13 cellular contexts compared by ENCODE assay signal in genomic region chr16:88549671-88550643, GRCh38. TPM values are rescaled to one million over a fixed set of nuclear protein-coding genes. Genes with fewer than 3 reads are reported as not detected.
DNase-seq lines count a peak whose midpoint lies in the region; ATAC-seq and TF ChIP-seq lines count a peak whose summit lies in the region.
"Had no signal": no experiment of that assay in that cellular context is flagged by ENCODE, and none has a peak within 500 bp of the region (broad histone marks: within the 10 kb centered on the region; RNA-seq: fewer than 3 reads in every experiment).

No MANE protein-coding gene starts in this region.

- no peak overlapping the region for H3K4me3 Mint-ChIP-seq in activated T-helper 1 cell treated with anti-CD3 and anti-CD28 coated beads, Interleukin-12 subunit alpha, Interleukin-12 subunit beta, Interleukin-2, Interleukin-4 antibody, amounts not matched to agents 30 ng/mL and 10 ng/mL and 1 ng/mL, durations not matched to agents 14 hours and 24 hours and 36 hours
- H3K4me3 Mint-ChIP-seq in endodermal cell = no peak overlapping the region
- H3K4me3 Mint-ChIP-seq in stimulated activated memory B cell treated with anti-CD40 and anti-IgM and Interleukin-4, amounts not matched to agents 10 μg/mL and 1 μg/mL and 100 μg/mL, for 72 hours = no peak overlapping the region

- peak; percentile 58 for ATAC-seq in stimulated activated memory B cell treated with anti-CD40 and anti-IgM and Interleukin-4, amounts not matched to agents 10 μg/mL and 1 μg/mL and 100 μg/mL, for 72 hours
- no peak for ATAC-seq in HG03457 (IDR thresholded peaks at IDR 0.05; ENCODE audit: unreplicated experiment)

- H3K27ac Mint-ChIP-seq in activated T-helper 1 cell treated with anti-CD3 and anti-CD28 coated beads, Interleukin-12 subunit alpha, Interleukin-12 subunit beta, Interleukin-2, Interleukin-4 antibody, amounts not matched to agents 30 ng/mL and 10 ng/mL and 1 ng/mL, durations not matched to agents 14 hours and 24 hours and 36 hours = no peak overlapping the region
- no peak overlapping the region for H3K27ac Mint-ChIP-seq in endodermal cell
- H3K27ac Mint-ChIP-seq in stimulated activated memory B cell treated with anti-CD40 and anti-IgM and Interleukin-4, amounts not matched to agents 10 μg/mL and 1 μg/mL and 100 μg/mL, for 72 hours = no peak overlapping the region

- no peaks in the 10 kb centered on the region for H3K9me3 Mint-ChIP-seq in activated T-helper 1 cell treated with anti-CD3 and anti-CD28 coated beads, Interleukin-12 subunit alpha, Interleukin-12 subunit beta, Interleukin-2, Interleukin-4 antibody, amounts not matched to agents 30 ng/mL and 10 ng/mL and 1 ng/mL, durations not matched to agents 14 hours and 24 hours and 36 hours
- peaks cover 1% of the 10 kb centered on the region for H3K9me3 Mint-ChIP-seq in endodermal cell
- no peaks in the 10 kb centered on the region for H3K9me3 Mint-ChIP-seq in stimulated activated memory B cell treated with anti-CD40 and anti-IgM and Interleukin-4, amounts not matched to agents 10 μg/mL and 1 μg/mL and 100 μg/mL, for 72 hours

- H3K79me2 ChIP-seq in OCI-LY3 (ENCODE audit: low read length) = no peaks in the 10 kb centered on the region

- intact Hi-C loops in activated T-helper 1 cell treated with anti-CD3 and anti-CD28 coated beads, Interleukin-12 subunit alpha, Interleukin-12 subunit beta, Interleukin-2, Interleukin-4 antibody, amounts not matched to agents 30 ng/mL and 10 ng/mL and 1 ng/mL, durations not matched to agents 14 hours and 24 hours and 36 hours (cut with micrococcal nuclease) = no loop called here

- TF ChIP-seq CTCF in OCI-LY3 (IDR thresholded peaks at IDR 0.05; ENCODE audit: low read depth, low read length) = 0 out of 2 replicates have a peak, but pooled peaks have one; percentile 10
- TF ChIP-seq CTCF in endodermal cell (conservative IDR thresholded peaks at IDR 0.05) = no peak

- no peaks in the 10 kb centered on the region for H3K36me3 Mint-ChIP-seq in activated T-helper 1 cell treated with anti-CD3 and anti-CD28 coated beads, Interleukin-12 subunit alpha, Interleukin-12 subunit beta, Interleukin-2, Interleukin-4 antibody, amounts not matched to agents 30 ng/mL and 10 ng/mL and 1 ng/mL, durations not matched to agents 14 hours and 24 hours and 36 hours (ENCODE audit: low read depth)
- H3K36me3 Mint-ChIP-seq in endodermal cell (ENCODE audit: low read depth) = no peaks in the 10 kb centered on the region
- no peaks in the 10 kb centered on the region for H3K36me3 Mint-ChIP-seq in stimulated activated memory B cell treated with anti-CD40 and anti-IgM and Interleukin-4, amounts not matched to agents 10 μg/mL and 1 μg/mL and 100 μg/mL, for 72 hours

- H3K4me1 ChIP-seq in OCI-LY3 (ENCODE audit: low read length) (no peaks in the 10 kb centered on the region), endodermal cell (ENCODE audit: control insufficient read depth, insufficient read depth, low read length) (peaks cover 8% of the 10 kb centered on the region)

- H3K27ac ChIP-seq in OCI-LY3 (ENCODE audit: low read length) (no peak overlapping the region), endodermal cell (ENCODE audit: low read depth, low read length) (no peak overlapping the region)
- H3K27ac ChIP-seq: upper lobe of left lung had no signal

- H3K9me3 ChIP-seq in OCI-LY3 (ENCODE audit: insufficient read depth, low read length) (no peaks in the 10 kb centered on the region), endodermal cell (ENCODE audit: control insufficient read depth, low read length) (no peaks in the 10 kb centered on the region)
- H3K9me3 ChIP-seq: upper lobe of left lung had no signal

- DNase-seq in activated T-helper 1 cell treated with Interleukin-2 at 50 U/mL for 16 hours (ENCODE audit: low read depth) = peak; percentile 17
- DNase-seq in activated T-helper 1 cell treated with anti-CD3 and anti-CD28 coated beads, Interleukin-12 subunit alpha, Interleukin-12 subunit beta, Interleukin-2, Interleukin-4 antibody, amounts not matched to agents 30 ng/mL and 10 ng/mL and 1 ng/mL, durations not matched to agents 14 hours and 24 hours and 36 hours (ENCODE audit: low spot score) = no peak
- DNase-seq in endodermal cell = peak; percentile 39
- no peak for DNase-seq in central memory CD4-positive, alpha-beta T cell
- DNase-seq in stimulated activated CD8-positive, alpha-beta memory T cell treated with anti-CD3 and anti-CD28 coated beads, Interleukin-4, amount 100 ng/mL, for 48 hours = no peak
- DNase-seq: effector memory CD4-positive, alpha-beta T cell; head of caudate nucleus; IMR-90; mesendoderm; upper lobe of left lung had no signal

- H3K4me2 ChIP-seq in OCI-LY3 (ENCODE audit: low read length) = no peak overlapping the region

- H3K27me3 ChIP-seq in OCI-LY3 (ENCODE audit: low read depth, low read length) (0 out of 2 replicates have a peak, but pooled peaks cover 8% of the 10 kb centered on the region), endodermal cell (ENCODE audit: control insufficient read depth, insufficient read depth, low read length, poor library complexity, severe bottlenecking) (peaks cover 34% of the 10 kb centered on the region)

- no peak overlapping the region for H2AFZ ChIP-seq in OCI-LY3 (ENCODE audit: low read depth, low read length)

- H3K36me3 ChIP-seq in OCI-LY3 (replicated peaks; ENCODE audit: low read depth, low read length) (no peaks in the 10 kb centered on the region), endodermal cell (ENCODE audit: control insufficient read depth, insufficient read depth, low read length) (no peaks in the 10 kb centered on the region)
- H3K36me3 ChIP-seq: upper lobe of left lung had no signal

- H4K20me1 ChIP-seq in OCI-LY3 (ENCODE audit: insufficient read depth, low read length) = no peaks in the 10 kb centered on the region

- H3K9ac ChIP-seq in OCI-LY3 (ENCODE audit: low read length) (no peak overlapping the region), endodermal cell (ENCODE audit: extremely low read depth, low read length, poor library complexity, severe bottlenecking) (no peak overlapping the region)

- no peak overlapping the region for H3K4me3 ChIP-seq in OCI-LY3 (ENCODE audit: low read length)
- H3K4me3 ChIP-seq in endodermal cell (ENCODE audit: low read length) = no peak overlapping the region
- H3K4me3 ChIP-seq: upper lobe of left lung had no signal

- WGBS in endodermal cell (ENCODE audit: insufficient coverage in 1 of 2, insufficient read length in 1 of 2), 2 experiments = 84 to 85% methylated on average over 21 to 27 of the region's 27 CpGs

- peaks cover 20% of the 10 kb centered on the region for H3K27me3 Mint-ChIP-seq in activated T-helper 1 cell treated with anti-CD3 and anti-CD28 coated beads, Interleukin-12 subunit alpha, Interleukin-12 subunit beta, Interleukin-2, Interleukin-4 antibody, amounts not matched to agents 30 ng/mL and 10 ng/mL and 1 ng/mL, durations not matched to agents 14 hours and 24 hours and 36 hours (ENCODE audit: insufficient read depth)
- peaks cover 31% of the 10 kb centered on the region for H3K27me3 Mint-ChIP-seq in endodermal cell (ENCODE audit: insufficient read depth)
- H3K27me3 Mint-ChIP-seq in stimulated activated memory B cell treated with anti-CD40 and anti-IgM and Interleukin-4, amounts not matched to agents 10 μg/mL and 1 μg/mL and 100 μg/mL, for 72 hours = peaks cover 26% of the 10 kb centered on the region

- no peaks in the 10 kb centered on the region for H3K4me1 Mint-ChIP-seq in activated T-helper 1 cell treated with anti-CD3 and anti-CD28 coated beads, Interleukin-12 subunit alpha, Interleukin-12 subunit beta, Interleukin-2, Interleukin-4 antibody, amounts not matched to agents 30 ng/mL and 10 ng/mL and 1 ng/mL, durations not matched to agents 14 hours and 24 hours and 36 hours (ENCODE audit: low read depth)
- H3K4me1 Mint-ChIP-seq in endodermal cell = peaks cover 11% of the 10 kb centered on the region
- peaks cover 21% of the 10 kb centered on the region for H3K4me1 Mint-ChIP-seq in stimulated activated memory B cell treated with anti-CD40 and anti-IgM and Interleukin-4, amounts not matched to agents 10 μg/mL and 1 μg/mL and 100 μg/mL, for 72 hours

RNA-seq across cellular contexts. Expression of gene ZC3H18, which starts 20.2 kb away (rescaled TPM):
- 115 and 116 TPM in 2 replicates for total RNA-seq in activated T-helper 1 cell treated with anti-CD3 and anti-CD28 coated beads, Interleukin-12 subunit alpha, Interleukin-12 subunit beta, Interleukin-2, Interleukin-4 antibody, amounts not matched to agents 30 ng/mL and 10 ng/mL and 1 ng/mL, durations not matched to agents 14 hours and 24 hours and 36 hours
- 10 to 100 TPM; 75.4 to 76.6 TPM for total RNA-seq in endodermal cell
- polyA plus RNA-seq in endodermal cell (2013, experiment 1 of 2) = 68.2 TPM
- polyA plus RNA-seq in endodermal cell (2013, experiment 2 of 2) = 57.8 TPM

Comparison
In these comparisons a context has a peak if more than half of its experiments do, and no peak if none do; other contexts are left out.
1. DNase-seq: peak in activated T-helper 1 cell treated with Interleukin-2 at 50 U/mL for 16 hours (single experiment) and endodermal cell (single experiment); none in activated T-helper 1 cell treated with anti-CD3 and anti-CD28 coated beads, Interleukin-12 subunit alpha, Interleukin-12 subunit beta, Interleukin-2, Interleukin-4 antibody, amounts not matched to agents 30 ng/mL and 10 ng/mL and 1 ng/mL, durations not matched to agents 14 hours and 24 hours and 36 hours (single experiment), central memory CD4-positive, alpha-beta T cell (single experiment) and stimulated activated CD8-positive, alpha-beta memory T cell treated with anti-CD3 and anti-CD28 coated beads, Interleukin-4, amount 100 ng/mL, for 48 hours (single experiment).